Comparison of ENCODE assay signal across 1 cellular context in genomic region chr16:27549607-27549856, GRCh38.
TF ChIP-seq lines count a peak whose summit lies in the region.

No MANE protein-coding gene starts in this region.

TF ChIP-seq in HepG2, 621 proteins besides CTCF, POLR2A, EP300 and RAD21 (continued from another document and continues in another):
- TF ChIP-seq ZNF407 (CRISPR knock-in tag; IDR thresholded peaks at IDR 0.05; ENCODE audit: not compliant biosample characterization): no peak
- no peak for TF ChIP-seq MTERF4 (CRISPR knock-in tag; IDR thresholded peaks at IDR 0.05)
- TF ChIP-seq ZFYVE20 (CRISPR knock-in tag; IDR thresholded peaks at IDR 0.05; ENCODE audit: borderline replicate concordance, low read depth): no peak
- no peak for TF ChIP-seq MYNN (CRISPR knock-in tag; IDR thresholded peaks at IDR 0.05; ENCODE audit: low read depth)
- no peak for TF ChIP-seq CEBPB (IDR thresholded peaks at IDR 0.05; ENCODE audit: borderline replicate concordance, low read depth, low read length)
- TF ChIP-seq CENPX (CRISPR knock-in tag; IDR thresholded peaks at IDR 0.05): no peak
- TF ChIP-seq SKIL (CRISPR knock-in tag; IDR thresholded peaks at IDR 0.05; ENCODE audit: borderline replicate concordance): no peak
- peak; percentile 24; the same call in 1 of the 2 replicates for TF ChIP-seq AHR (CRISPR knock-in tag; IDR thresholded peaks at IDR 0.05)
- no peak for TF ChIP-seq DNMT3B (CRISPR knock-in tag; conservative IDR thresholded peaks at IDR 0.05)
- no peak for TF ChIP-seq SNAPC2 (CRISPR knock-in tag; IDR thresholded peaks at IDR 0.05)
- TF ChIP-seq TEAD3 (CRISPR knock-in tag; optimal IDR thresholded peaks at IDR 0.05; ENCODE audit: borderline replicate concordance): no peak
- TF ChIP-seq HINFP (CRISPR knock-in tag; IDR thresholded peaks at IDR 0.05; ENCODE audit: low read depth): no peak
- no peak for TF ChIP-seq KLF11 (CRISPR knock-in tag; IDR thresholded peaks at IDR 0.05)
- no peak for TF ChIP-seq HNRNPH1 (optimal IDR thresholded peaks at IDR 0.05; ENCODE audit: low read depth, low read length)
- no peak for TF ChIP-seq ZNF549 (CRISPR knock-in tag; IDR thresholded peaks at IDR 0.05)
- no peak for TF ChIP-seq NR2F1 (CRISPR knock-in tag; IDR thresholded peaks at IDR 0.05)
- TF ChIP-seq ISL2 (CRISPR knock-in tag; IDR thresholded peaks at IDR 0.05): no peak
- TF ChIP-seq TCF7L2 (IDR thresholded peaks at IDR 0.05; ENCODE audit: low read depth, low read length): no peak
- no peak for TF ChIP-seq ZNF484 (CRISPR knock-in tag; IDR thresholded peaks at IDR 0.05; ENCODE audit: borderline replicate concordance, low read depth)
- no peak for TF ChIP-seq TCF12 (IDR thresholded peaks at IDR 0.05)
- TF ChIP-seq TCF12 (CRISPR knock-in tag; IDR thresholded peaks at IDR 0.05): no peak
- TF ChIP-seq SPEN (CRISPR knock-in tag; IDR thresholded peaks at IDR 0.05; ENCODE audit: low read depth): 0 out of 2 replicates have a peak, but pooled peaks have one; percentile 62
- TF ChIP-seq ARNTL (CRISPR knock-in tag; IDR thresholded peaks at IDR 0.05): no peak
- TF ChIP-seq THRA (CRISPR knock-in tag; IDR thresholded peaks at IDR 0.05; ENCODE audit: borderline replicate concordance): no peak; the same call in 1 of the 2 replicates
- 0 out of 2 replicates have a peak, but pooled peaks have one; percentile 36 for TF ChIP-seq ZBTB39 (CRISPR knock-in tag; IDR thresholded peaks at IDR 0.05)
- TF ChIP-seq PRPF4 (IDR thresholded peaks at IDR 0.05; ENCODE audit: low read depth, low read length, poor library complexity, severe bottlenecking): no peak
- peak; percentile 73; the same call in 1 of the 2 replicates for TF ChIP-seq MXD3 (CRISPR knock-in tag; IDR thresholded peaks at IDR 0.05)
- TF ChIP-seq ARID2 (CRISPR knock-in tag; IDR thresholded peaks at IDR 0.05; ENCODE audit: borderline replicate concordance): no peak
- no peak for TF ChIP-seq GATAD2A (CRISPR knock-in tag; IDR thresholded peaks at IDR 0.05)
- no peak for TF ChIP-seq SNAPC4 (CRISPR knock-in tag; IDR thresholded peaks at IDR 0.05)
- no peak for TF ChIP-seq CSRNP2 (CRISPR knock-in tag; conservative IDR thresholded peaks at IDR 0.05; ENCODE audit: low read depth)
